In genomic region chr7:32532716-32533115, GRCh38 we compare ENCODE assay signal across 20 cellular contexts.
"Had no signal": no experiment of that assay in that cellular context is flagged by ENCODE, and none has a peak within 500 bp of the region (broad histone marks: within the 10 kb centered on the region; RNA-seq: fewer than 3 reads in every experiment).

No MANE protein-coding gene starts in this region.

- H3K27me3 Mint-ChIP-seq: activated T-cell treated with anti-CD3 and anti-CD28 coated beads, Interleukin-2, amount 50 U/mL, for 24 hours; activated T-helper 17 cell treated with anti-CD3 and anti-CD28 coated beads, Interleukin-2, amount 50 U/mL, for 72 hours; brain; dendritic cell treated with granulocyte-macrophage colony-stimulating factor and Interleukin-4, amounts not matched to agents 40 ng/mL and 50 ng/mL, for 4 days; naive B cell had no signal

- ATAC-seq: activated naive CD4-positive, alpha-beta T cell treated with anti-CD3 and anti-CD28 coated beads, Interleukin-2, amount 50 U/mL, for 72 hours; activated T-helper 17 cell treated with anti-CD3 and anti-CD28 coated beads, Interleukin-2, amount 50 U/mL, for 72 hours had no signal

- H3K27me3 ChIP-seq: testis had no signal

- H3K4me3 ChIP-seq: testis had no signal

- H3K4me1 ChIP-seq: testis had no signal

- H3K27ac Mint-ChIP-seq: activated naive CD4-positive, alpha-beta T cell treated with anti-CD3 and anti-CD28 coated beads, Interleukin-2, amount 50 U/mL, for 72 hours; activated T-cell treated with anti-CD3 and anti-CD28 coated beads, Interleukin-2, amount 50 U/mL, for 24 hours; activated T-helper 17 cell treated with anti-CD3 and anti-CD28 coated beads, Interleukin-2, amount 50 U/mL, for 72 hours; dendritic cell treated with granulocyte-macrophage colony-stimulating factor and Interleukin-4, amounts not matched to agents 40 ng/mL and 50 ng/mL, for 4 days had no signal

- H3K36me3 Mint-ChIP-seq: naive B cell had no signal

- H3K27ac ChIP-seq: testis had no signal

- H3K9me3 Mint-ChIP-seq: activated naive CD4-positive, alpha-beta T cell treated with anti-CD3 and anti-CD28 coated beads, Interleukin-2, amount 50 U/mL, for 72 hours; activated T-cell treated with anti-CD3 and anti-CD28 coated beads, Interleukin-2, amount 50 U/mL, for 24 hours; dendritic cell treated with granulocyte-macrophage colony-stimulating factor and Interleukin-4, amounts not matched to agents 40 ng/mL and 50 ng/mL, for 4 days; naive B cell had no signal

- H3K4me3 Mint-ChIP-seq: activated T-cell treated with anti-CD3 and anti-CD28 coated beads, Interleukin-2, amount 50 U/mL, for 24 hours; activated T-helper 17 cell treated with anti-CD3 and anti-CD28 coated beads, Interleukin-2, amount 50 U/mL, for 72 hours; brain; dendritic cell treated with granulocyte-macrophage colony-stimulating factor and Interleukin-4, amounts not matched to agents 40 ng/mL and 50 ng/mL, for 4 days; naive B cell had no signal

- H3K9me3 ChIP-seq: testis had no signal

- DNase-seq: activated CD4-positive, alpha-beta T cell treated with anti-CD3 and anti-CD28 coated beads for 1 hour; activated CD8-positive, alpha-beta memory T cell treated with anti-CD3 and anti-CD28 coated beads for 24 hours; activated CD8-positive, alpha-beta memory T cell treated with anti-CD3 and anti-CD28 coated beads, Interleukin-2, amount 50 U/mL, for 4 hours; activated T-cell treated with anti-CD3 and anti-CD28 coated beads, Interleukin-2, amount 50 U/mL, for 24 hours; aorta; effector CD4-positive, alpha-beta T cell; foreskin fibroblast; mesenchymal stem cell; naive B cell; nucleus accumbens; retina; stimulated activated CD4-positive, alpha-beta T cell treated with anti-CD3 and anti-CD28 coated beads, Interleukin-2, amount 100 ng/mL, for 48 hours; stimulated activated CD8-positive, alpha-beta memory T cell treated with anti-CD3 and anti-CD28 coated beads, Interleukin-4, amount 100 ng/mL, for 48 hours; stimulated activated naive CD4-positive, alpha-beta T cell; T-helper 9 cell; testis had no signal
